ENCODE assay signal across 20 cellular contexts in the genomic region with DNA sequence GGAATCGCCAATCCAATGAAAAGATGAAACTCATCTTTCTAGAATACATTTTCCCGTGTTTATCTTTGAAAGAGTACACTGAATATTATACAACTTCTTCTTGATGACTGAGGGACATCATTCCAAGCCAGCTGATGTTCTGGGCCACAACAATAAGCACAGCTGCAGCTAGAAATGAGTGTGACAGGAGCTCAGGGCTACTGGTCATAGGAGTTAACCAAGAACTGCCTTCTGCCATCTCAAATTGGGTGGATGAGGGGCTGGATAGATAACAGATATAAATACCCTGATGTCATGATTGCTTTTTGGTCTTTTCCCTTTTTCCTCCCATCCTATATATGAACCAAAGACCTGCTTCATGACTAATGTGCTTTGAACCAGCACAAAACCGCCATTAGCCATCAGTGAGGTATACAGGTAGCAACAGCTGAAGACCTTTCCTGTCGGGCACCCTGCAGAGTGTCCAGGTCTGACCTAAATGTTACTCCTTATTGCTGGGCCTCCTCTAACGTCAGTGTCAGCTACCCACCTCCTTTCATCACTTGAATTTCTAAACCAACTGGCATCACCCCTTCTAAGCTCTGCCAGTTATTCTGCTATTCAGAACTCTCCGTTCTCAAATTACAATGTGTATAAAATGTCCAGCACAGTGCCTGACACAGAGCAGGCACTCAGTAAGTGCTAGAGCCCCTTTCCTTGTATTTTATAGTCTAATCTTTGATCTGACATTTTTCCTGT.
DNase-seq lines count a peak whose midpoint lies in the region; ATAC-seq and TF ChIP-seq lines count a peak whose summit lies in the region.
"Had no signal": no experiment of that assay in that cellular context is flagged by ENCODE, and none has a peak within 500 bp of the region (broad histone marks: within the 10 kb centered on the region; RNA-seq: fewer than 3 reads in every experiment).

No MANE protein-coding gene starts in this region.

- peaks cover 43% of the 10 kb centered on the region for H3K4me1 ChIP-seq in psoas muscle
- no peaks in the 10 kb centered on the region for H3K4me1 ChIP-seq in A673 (ENCODE audit: insufficient read depth, low read length, poor library complexity, severe bottlenecking)

- CTCF ChIA-PET in A673 (lab: Charles Lee), result no interaction called here

- H3K36me3 ChIP-seq in psoas muscle (ENCODE audit: insufficient read depth in 1 of 2, low read depth in 1 of 2) (no peaks in the 10 kb centered on the region), A673 (ENCODE audit: insufficient read depth, low read length, poor library complexity, severe bottlenecking) (no peaks in the 10 kb centered on the region)
- H3K36me3 ChIP-seq: MG63 had no signal

- POLR2A ChIA-PET in A673 (lab: Charles Lee; ENCODE audit: low non-redundant PET), result no interaction called here

- no peak for TF ChIP-seq CTCF in psoas muscle (IDR thresholded peaks at IDR 0.05)
- no peak for TF ChIP-seq CTCF in A673 (conservative IDR thresholded peaks at IDR 0.05; ENCODE audit: low read depth, low read length)

- intact Hi-C loops in Right ventricle myocardium superior (cut with DNase I), result no loop called here
- intact Hi-C loops in cardiac septum (cut with DNase I), result no loop called here
- intact Hi-C loops in psoas muscle (cut with DNase I), result no loop called here
- intact Hi-C loops in A673 (cut with micrococcal nuclease; ENCODE audit: unreplicated experiment), result no loop called here

- DNase-seq in NCI-H2107 treated with DMSO at 0.1 percent for 48 hours (lab: John Stamatoyannopoulos, UW; ENCODE audit: unreplicated experiment), result peak; percentile 10
- no peak for DNase-seq in NCI-H2107 (lab: John Stamatoyannopoulos, UW)
- DNase-seq in Right ventricle myocardium superior, result no peak
- DNase-seq in cardiac septum (ENCODE audit: low spot score), result no peak
- DNase-seq in psoas muscle, result no peak
- DNase-seq in occipital lobe (lab: John Stamatoyannopoulos, UW), result no peak
- DNase-seq in A673 (ENCODE audit: low spot score), result no peak
- DNase-seq: 8988T, DMS53, GM23248, H7, IMR-90, KG1, MG63, NCI-H2029, NCI-H446, NCI-H524 treated with DMSO at 0.1 percent for 48 hours, SIG-M5 had no signal

- H3K9me3 ChIP-seq in psoas muscle, result peaks cover 10% of the 10 kb centered on the region
- peaks cover 5% of the 10 kb centered on the region for H3K9me3 ChIP-seq in A673 (ENCODE audit: low read depth, low read length, poor library complexity, severe bottlenecking)
- H3K9me3 ChIP-seq: MG63 had no signal

- H3K27ac ChIP-seq in psoas muscle (peak overlapping the region; percentile 53), A673 (ENCODE audit: low read depth, low read length, poor library complexity, severe bottlenecking) (no peak overlapping the region)
- H3K27ac ChIP-seq: GM23248, RWPE1 had no signal

- no peak overlapping the region for H3K4me3 ChIP-seq in psoas muscle
- no peak overlapping the region for H3K4me3 ChIP-seq in A673 (ENCODE audit: low read depth, low read length, poor library complexity, severe bottlenecking)
- H3K4me3 ChIP-seq: GM23248, MG63 had no signal

- ATAC-seq in Right ventricle myocardium superior (ENCODE audit: poor library complexity), result peak; percentile 85
- ATAC-seq in psoas muscle, result peak; percentile 87 to 95 (median 91)
- ATAC-seq in HG03342 (IDR thresholded peaks at IDR 0.05; ENCODE audit: unreplicated experiment), result no peak

- no peaks in the 10 kb centered on the region for H3K27me3 ChIP-seq in psoas muscle (ENCODE audit: insufficient read depth in 3 of 3, low read length in 2 of 3)
- no peaks in the 10 kb centered on the region for H3K27me3 ChIP-seq in A673 (replicated peaks; ENCODE audit: insufficient read depth, low read depth, low read length, poor library complexity)
- H3K27me3 ChIP-seq: MG63 had no signal

- no TSS peak for BruUV-seq in A673 (replicated peaks; lab: Mats Ljungman, UMichigan)

- WGBS in psoas muscle, 3 donors, result 41 to 44% (median 41%) methylated on average over 6 of the region's 6 CpGs
